In the genomic region with DNA sequence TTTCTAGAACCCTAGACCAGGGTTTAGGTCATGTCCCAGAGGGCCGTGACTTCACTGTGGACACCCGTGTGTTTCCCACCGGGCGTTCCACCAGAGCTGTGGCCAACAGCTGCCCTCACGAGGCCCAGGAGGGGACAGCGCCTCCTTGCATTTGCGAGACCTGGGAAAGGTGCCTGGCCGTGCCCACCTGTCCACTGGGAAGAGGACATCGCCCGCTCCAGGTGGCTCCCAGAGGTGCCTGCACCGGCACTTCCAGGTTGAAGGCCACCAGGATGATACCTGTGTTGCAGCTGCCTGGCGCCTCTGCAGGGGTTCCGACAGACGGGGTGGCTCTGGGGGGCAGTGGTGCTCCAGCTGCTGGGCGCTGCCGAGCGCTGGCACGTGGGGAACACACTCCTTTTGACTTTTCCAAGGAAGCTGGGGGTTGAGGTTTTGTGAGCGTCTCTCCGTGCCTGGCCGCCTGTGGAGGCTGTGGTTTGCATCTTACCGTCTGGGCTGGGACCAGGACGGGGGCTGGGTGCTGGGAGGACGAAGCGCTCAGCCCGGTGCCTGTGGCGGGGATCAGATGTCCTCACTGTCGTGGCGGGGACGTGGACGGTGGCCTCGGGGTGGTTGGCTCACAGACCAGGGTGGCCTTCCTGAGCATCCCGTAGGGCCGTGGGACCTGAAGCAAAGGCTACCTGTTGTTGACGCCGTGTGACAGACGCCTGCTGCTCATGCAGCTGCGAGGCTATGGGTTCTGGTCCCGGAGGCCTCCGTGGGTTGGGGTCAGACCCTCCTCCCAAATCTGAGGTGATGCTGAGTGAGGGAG, we compare ENCODE assay signal across 1 cellular context.
TF ChIP-seq lines count a peak whose summit lies in the region.

No MANE protein-coding gene starts in this region.

TF ChIP-seq in H1, 55 proteins besides CTCF, POLR2A, EP300 and RAD21 (continued from another document):
- no peak for TF ChIP-seq HDAC2 (IDR thresholded peaks at IDR 0.05; ENCODE audit: borderline replicate concordance in 1 of 2, low read depth in 2 of 2, low read length in 2 of 2)
- no peak for TF ChIP-seq RXRA (IDR thresholded peaks at IDR 0.05; ENCODE audit: insufficient read depth, low read depth, low read length)
- no peak for TF ChIP-seq YY1 (IDR thresholded peaks at IDR 0.05; ENCODE audit: low read depth, low read length)
- no peak for TF ChIP-seq TEAD4 (IDR thresholded peaks at IDR 0.05; ENCODE audit: low read depth, low read length)
- no peak for TF ChIP-seq SIX5 (IDR thresholded peaks at IDR 0.05; ENCODE audit: low read depth, low read length)
- TF ChIP-seq BACH1 (IDR thresholded peaks at IDR 0.05; ENCODE audit: low read length), result no peak
- no peak for TF ChIP-seq SP1 (IDR thresholded peaks at IDR 0.05; ENCODE audit: low read depth, low read length)
- TF ChIP-seq RFX5 (IDR thresholded peaks at IDR 0.05; ENCODE audit: borderline replicate concordance, low read depth, low read length), result no peak
- TF ChIP-seq SUZ12 (IDR thresholded peaks at IDR 0.05; ENCODE audit: low read length), result no peak
